Comparison of ENCODE assay signal across 15 cellular contexts in the genomic region with DNA sequence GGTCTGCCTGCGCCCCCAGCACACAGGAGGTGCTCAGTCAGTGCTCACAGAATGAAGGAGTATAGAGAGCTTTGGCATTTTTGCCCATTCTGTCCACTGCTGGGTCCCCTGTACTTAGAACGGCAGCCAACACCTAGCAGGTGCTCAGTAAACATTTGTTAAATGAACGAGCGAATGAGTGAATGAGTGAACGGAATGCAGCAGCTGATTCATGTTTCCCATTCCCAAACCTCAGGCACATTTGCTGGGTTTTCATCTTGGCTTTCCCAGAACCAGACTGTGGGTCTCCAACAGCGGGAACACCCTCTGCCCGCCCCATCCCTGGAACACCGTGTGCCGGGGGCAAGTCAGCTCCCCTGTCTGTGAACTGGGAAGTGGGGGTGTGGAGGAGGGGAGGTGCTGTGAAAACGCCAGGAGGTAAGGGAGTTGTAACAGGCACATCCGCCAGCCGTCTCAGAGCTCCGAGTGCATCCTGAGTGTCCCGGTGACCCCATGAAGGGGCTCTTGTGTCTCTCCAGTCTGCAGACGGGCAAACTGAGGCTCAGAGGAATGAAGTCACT.
"Had no signal": no experiment of that assay in that cellular context is flagged by ENCODE, and none has a peak within 500 bp of the region (broad histone marks: within the 10 kb centered on the region; RNA-seq: fewer than 3 reads in every experiment).

No MANE protein-coding gene starts in this region.

- H3K27ac ChIP-seq: cardiac muscle cell, pancreas had no signal

- H3K9me3 ChIP-seq: pancreas had no signal

- ATAC-seq: activated naive CD4-positive, alpha-beta T cell treated with anti-CD3 and anti-CD28 coated beads, Interleukin-2, amount 50 U/mL, for 72 hours; left lobe of liver; pancreas; sciatic nerve; stimulated activated memory B cell treated with anti-CD40 and anti-IgM and Interleukin-4, amounts not matched to agents 10 μg/mL and 1 μg/mL and 100 μg/mL, for 72 hours had no signal

- H3K4me1 ChIP-seq: pancreas had no signal

- H3K27me3 Mint-ChIP-seq: stimulated activated memory B cell treated with anti-CD40 and anti-IgM and Interleukin-4, amounts not matched to agents 10 μg/mL and 1 μg/mL and 100 μg/mL, for 72 hours had no signal

- H3K36me3 ChIP-seq: cardiac muscle cell, pancreas had no signal

- H3K27ac Mint-ChIP-seq: activated naive CD4-positive, alpha-beta T cell treated with anti-CD3 and anti-CD28 coated beads, Interleukin-2, amount 50 U/mL, for 72 hours; stimulated activated memory B cell treated with anti-CD40 and anti-IgM and Interleukin-4, amounts not matched to agents 10 μg/mL and 1 μg/mL and 100 μg/mL, for 72 hours; T-helper 1 cell treated with Interleukin-12 subunit alpha and Interleukin-12 subunit beta and Interleukin-4 antibody, amounts not matched to agents 30 μg/mL and 1 μg/mL, for 36 hours had no signal

- DNase-seq: activated CD4-positive, alpha-beta T cell treated with anti-CD3 and anti-CD28 coated beads, Interleukin-2, amount 50 U/mL, for 1 hour; activated CD4-positive, CD25-positive, alpha-beta regulatory T cell treated with anti-CD3 and anti-CD28 coated beads, Interleukin-2, amount 50 U/mL, for 72 hours; activated CD8-positive, alpha-beta memory T cell treated with anti-CD3 and anti-CD28 coated beads for 24 hours; activated CD8-positive, alpha-beta memory T cell treated with anti-CD3 and anti-CD28 coated beads, Interleukin-2, amount 50 U/mL, for 48 hours; activated effector memory CD4-positive, alpha-beta T cell treated with Interleukin-2 at 50 U/mL for 16 hours; activated T-cell treated with anti-CD3 and anti-CD28 coated beads, Interleukin-2, amount 50 U/mL, for 48 hours; mammary epithelial cell; pancreas; stimulated activated CD4-positive, alpha-beta T cell treated with anti-CD3 and anti-CD28 coated beads, Interleukin-4, amount 100 ng/mL, for 24 hours had no signal

- H3K9me3 Mint-ChIP-seq: activated naive CD4-positive, alpha-beta T cell treated with anti-CD3 and anti-CD28 coated beads, Interleukin-2, amount 50 U/mL, for 72 hours; stimulated activated memory B cell treated with anti-CD40 and anti-IgM and Interleukin-4, amounts not matched to agents 10 μg/mL and 1 μg/mL and 100 μg/mL, for 72 hours; T-helper 1 cell treated with Interleukin-12 subunit alpha and Interleukin-12 subunit beta and Interleukin-4 antibody, amounts not matched to agents 30 μg/mL and 1 μg/mL, for 36 hours had no signal

- H3K27me3 ChIP-seq: cardiac muscle cell, pancreas had no signal

- H3K4me3 Mint-ChIP-seq: stimulated activated memory B cell treated with anti-CD40 and anti-IgM and Interleukin-4, amounts not matched to agents 10 μg/mL and 1 μg/mL and 100 μg/mL, for 72 hours; T-helper 1 cell treated with Interleukin-12 subunit alpha and Interleukin-12 subunit beta and Interleukin-4 antibody, amounts not matched to agents 30 μg/mL and 1 μg/mL, for 36 hours had no signal

- H3K4me3 ChIP-seq: cardiac muscle cell, pancreas had no signal
